ENCODE assay signal across 30 cellular contexts in the genomic region with DNA sequence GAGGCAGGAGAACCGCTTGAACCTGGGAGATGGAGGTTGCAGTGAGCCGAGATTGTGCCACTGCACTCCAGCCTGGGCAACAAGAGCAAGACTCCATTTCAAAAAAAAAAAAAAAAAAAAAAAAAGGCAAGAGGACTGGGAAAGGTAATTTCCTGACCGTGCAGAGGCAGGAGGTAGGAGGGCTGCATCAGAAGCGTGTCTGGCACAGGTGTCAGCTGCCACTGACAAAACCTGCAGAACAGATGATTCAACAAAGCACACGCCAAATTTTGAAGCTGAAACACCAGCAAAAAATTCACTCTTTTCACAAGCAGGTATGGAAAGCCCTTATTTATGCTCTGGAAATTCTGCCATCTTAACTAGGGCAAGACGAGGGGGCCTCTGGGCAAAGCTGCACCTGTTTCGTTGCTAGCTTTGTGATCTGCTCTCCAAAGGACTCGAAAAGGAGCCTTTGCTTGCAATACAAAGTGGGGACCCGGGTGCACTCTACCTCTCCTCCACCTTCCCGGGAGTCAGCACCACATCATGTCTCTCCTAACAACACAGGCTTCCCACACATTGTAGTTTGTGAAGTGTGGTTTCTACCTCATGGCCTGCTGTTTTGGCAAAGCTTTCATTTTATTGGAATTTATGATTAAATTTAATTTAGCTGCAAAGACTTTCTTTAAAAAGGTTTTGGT.
"Had no signal": no experiment of that assay in that cellular context is flagged by ENCODE, and none has a peak within 500 bp of the region (broad histone marks: within the 10 kb centered on the region; RNA-seq: fewer than 3 reads in every experiment).

No MANE protein-coding gene starts in this region.

- H3K4me1 ChIP-seq: body of pancreas, prostate gland, tibial artery had no signal

- H3K36me3 ChIP-seq: ovary had no signal

- DNase-seq: activated B cell treated with CpG ODN at 0.5 μM for 24 hours; activated CD4-positive, alpha-beta T cell treated with anti-CD3 and anti-CD28 coated beads for 36 hours; activated CD4-positive, alpha-beta T cell treated with anti-CD3 and anti-CD28 coated beads, Interleukin-2, amount 50 U/mL, for 4 hours; activated CD8-positive, alpha-beta memory T cell treated with anti-CD3 and anti-CD28 coated beads for 24 hours; activated CD8-positive, alpha-beta memory T cell treated with anti-CD3 and anti-CD28 coated beads, Interleukin-2, amount 50 U/mL, for 4 hours; activated naive CD4-positive, alpha-beta T cell treated with anti-CD3 and anti-CD28 coated beads for 36 hours; activated T-cell treated with anti-CD3 and anti-CD28 coated beads, Interleukin-2, amount 50 U/mL, for 48 hours; amygdala; body of pancreas; dermis blood vessel endothelial cell; effector memory CD4-positive, alpha-beta T cell; glutamatergic neuron; immature natural killer cell; kidney glomerular epithelial cell; left ventricle myocardium inferior; mammary epithelial cell; midbrain; stimulated activated CD4-positive, alpha-beta T cell treated with anti-CD3 and anti-CD28 coated beads, Interleukin-12 subunit alpha, Interleukin-12 subunit beta, amount 100 ng/mL, for 4 hours; stimulated activated CD4-positive, alpha-beta T cell treated with anti-CD3 and anti-CD28 coated beads, Interleukin-4, amount 100 ng/mL, for 4 hours; stimulated activated naive CD8-positive, alpha-beta T cell treated with anti-CD3 and anti-CD28 coated beads, Interleukin-15, Interleukin-2, amounts not matched to agents 100 U/mL and 50 U/mL, for 24 hours had no signal

- H3K9me3 ChIP-seq: body of pancreas, esophagus muscularis mucosa, left ventricle myocardium inferior, neutrophil, ovary, prostate gland, tibial artery had no signal

- H2AFZ ChIP-seq: hepatocyte had no signal

- ATAC-seq: activated CD4-positive, alpha-beta T cell treated with anti-CD3 and anti-CD28 coated beads for 36 hours; body of pancreas; natural killer cell treated with Interleukin-12 subunit alpha and Interleukin-12 subunit beta and Interleukin-15 and Interleukin-18, amount 100 ng/mL, for 72 hours; stimulated activated naive CD8-positive, alpha-beta T cell treated with anti-CD3 and anti-CD28 coated beads, Interleukin-15, Interleukin-2, amounts not matched to agents 100 U/mL and 50 U/mL, for 24 hours had no signal

- H3K4me3 ChIP-seq: body of pancreas, cardiac muscle cell, esophagus muscularis mucosa, hepatocyte, left ventricle myocardium inferior, ovary, prostate gland, tibial artery had no signal

- H3K27ac ChIP-seq: body of pancreas, cardiac muscle cell, hepatocyte, left ventricle myocardium inferior, neutrophil, ovary, prostate gland, tibial artery had no signal

- H3K27me3 ChIP-seq: body of pancreas, cardiac muscle cell, esophagus muscularis mucosa, hepatocyte, neutrophil, ovary, tibial artery had no signal

- FAIRE-seq: endothelial cell of umbilical vein, frontal cortex had no signal

- H3K4me2 ChIP-seq: hepatocyte had no signal
